In the genomic region with DNA sequence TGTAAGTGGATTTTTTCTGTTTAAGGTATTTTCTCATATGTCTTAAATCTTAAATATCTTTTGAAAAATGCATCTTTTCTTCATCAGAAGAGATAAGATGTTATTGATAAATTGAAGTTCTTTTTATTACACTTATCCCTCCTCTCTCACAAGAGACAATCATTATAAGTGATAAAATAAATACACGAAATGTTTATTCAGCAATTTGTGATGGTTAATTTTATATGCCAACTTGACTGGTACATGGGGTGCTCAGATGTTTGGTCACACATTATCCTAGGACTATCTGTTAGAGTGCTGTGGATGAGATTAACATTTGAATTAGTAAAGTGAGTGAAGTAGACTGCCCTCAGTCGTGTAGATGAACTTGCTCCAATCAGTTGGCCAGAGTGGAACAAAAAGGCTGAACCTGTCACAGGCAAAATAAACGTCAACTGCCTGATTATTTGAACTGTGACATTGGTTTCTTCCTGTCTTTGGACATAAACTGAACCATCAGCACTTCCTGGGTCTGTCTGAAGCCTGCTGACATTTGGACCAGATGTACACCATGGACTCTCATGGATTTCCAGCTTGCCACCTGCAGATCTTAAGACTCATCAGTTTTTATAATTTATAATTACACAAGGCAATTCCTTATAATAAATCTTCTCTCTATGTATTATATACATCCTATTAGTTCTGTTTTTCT, we compare ENCODE assay signal across 20 cellular contexts.
"Had no signal": no experiment of that assay in that cellular context is flagged by ENCODE, and none has a peak within 500 bp of the region (broad histone marks: within the 10 kb centered on the region; RNA-seq: fewer than 3 reads in every experiment).

No MANE protein-coding gene starts in this region.

- FAIRE-seq: frontal cortex, keratinocyte, urothelium cell line had no signal

- DNase-seq: dorsolateral prefrontal cortex; effector CD4-positive, alpha-beta T cell; hypothalamus; immature natural killer cell; left ventricle myocardium superior; lower lobe of right lung; naive thymus-derived CD8-positive, alpha-beta T cell; nephron progenitor cell; nucleus accumbens; sigmoid colon; spleen; stimulated activated CD4-positive, alpha-beta T cell treated with anti-CD3 and anti-CD28 coated beads, Interleukin-4, amount 100 ng/mL, for 4 hours; stimulated activated naive CD8-positive, alpha-beta T cell treated with anti-CD3 and anti-CD28 coated beads, Interleukin-15, Interleukin-2, amounts not matched to agents 100 U/mL and 50 U/mL, for 24 hours; substantia nigra; testis; upper lobe of left lung had no signal

- ATAC-seq: left ventricle myocardium superior; lower lobe of right lung; naive thymus-derived CD8-positive, alpha-beta T cell; stimulated activated memory B cell treated with anti-CD40 and anti-IgM and Interleukin-4, amounts not matched to agents 10 μg/mL and 1 μg/mL and 100 μg/mL, for 72 hours; stimulated activated naive CD8-positive, alpha-beta T cell treated with anti-CD3 and anti-CD28 coated beads, Interleukin-15, Interleukin-2, amounts not matched to agents 100 U/mL and 50 U/mL, for 24 hours had no signal

- H3K36me3 Mint-ChIP-seq: immature natural killer cell; naive thymus-derived CD8-positive, alpha-beta T cell; stimulated activated memory B cell treated with anti-CD40 and anti-IgM and Interleukin-4, amounts not matched to agents 10 μg/mL and 1 μg/mL and 100 μg/mL, for 72 hours had no signal

- H3K27ac Mint-ChIP-seq: immature natural killer cell; naive thymus-derived CD8-positive, alpha-beta T cell; nephron progenitor cell; stimulated activated memory B cell treated with anti-CD40 and anti-IgM and Interleukin-4, amounts not matched to agents 10 μg/mL and 1 μg/mL and 100 μg/mL, for 72 hours had no signal
